In genomic region chr1:179794669-179795068, GRCh38 we compare ENCODE assay signal across 1 cellular context.
TF ChIP-seq lines count a peak whose summit lies in the region.

No MANE protein-coding gene starts in this region.

TF ChIP-seq in WTC11, 78 proteins besides CTCF, POLR2A, EP300 and RAD21 (continued from another document):
- TF ChIP-seq ZSCAN18 (CRISPR knock-in tag; IDR thresholded peaks at IDR 0.05) = no peak
- no peak for TF ChIP-seq SOX15 (CRISPR knock-in tag; IDR thresholded peaks at IDR 0.05)
- TF ChIP-seq NR1H2 (CRISPR knock-in tag; IDR thresholded peaks at IDR 0.05) = no peak
- no peak for TF ChIP-seq CDX4 (CRISPR knock-in tag; IDR thresholded peaks at IDR 0.05; ENCODE audit: borderline replicate concordance)
- TF ChIP-seq E2F5 (CRISPR knock-in tag; IDR thresholded peaks at IDR 0.05) = no peak
- no peak for TF ChIP-seq HMGXB4 (CRISPR knock-in tag; IDR thresholded peaks at IDR 0.05)
- TF ChIP-seq NFYB (CRISPR knock-in tag; conservative IDR thresholded peaks at IDR 0.05; ENCODE audit: low read depth) = no peak
- TF ChIP-seq GABPB1 (CRISPR knock-in tag; IDR thresholded peaks at IDR 0.05) = no peak
- TF ChIP-seq TP53 (CRISPR knock-in tag; IDR thresholded peaks at IDR 0.05) = no peak
- no peak for TF ChIP-seq ZNF423 (CRISPR knock-in tag; IDR thresholded peaks at IDR 0.05)
- no peak for TF ChIP-seq KAT7 (CRISPR knock-in tag; IDR thresholded peaks at IDR 0.05; ENCODE audit: borderline replicate concordance)
- TF ChIP-seq ESRRA (CRISPR knock-in tag; IDR thresholded peaks at IDR 0.05; ENCODE audit: borderline replicate concordance) = no peak
- no peak for TF ChIP-seq E2F1 (CRISPR knock-in tag; IDR thresholded peaks at IDR 0.05)
- no peak for TF ChIP-seq ZNF416 (CRISPR knock-in tag; IDR thresholded peaks at IDR 0.05)
- TF ChIP-seq MYBL2 (CRISPR knock-in tag; IDR thresholded peaks at IDR 0.05) = no peak
